Comparison of ENCODE assay signal across 1 cellular context in genomic region chr7:137086896-137087295, GRCh38.
TF ChIP-seq lines count a peak whose summit lies in the region.

No MANE protein-coding gene starts in this region.

TF ChIP-seq in IMR-90, 13 proteins besides CTCF, POLR2A, EP300 and RAD21:
- no peak for TF ChIP-seq MAZ (IDR thresholded peaks at IDR 0.05; ENCODE audit: borderline replicate concordance, low read depth, low read length)
- no peak for TF ChIP-seq BHLHE40 (IDR thresholded peaks at IDR 0.05; ENCODE audit: low read depth, low read length)
- no peak for TF ChIP-seq MAFK (IDR thresholded peaks at IDR 0.05; ENCODE audit: low read depth, low read length)
- no peak for TF ChIP-seq CEBPB (IDR thresholded peaks at IDR 0.05; ENCODE audit: low read depth, low read length)
- TF ChIP-seq FOS (IDR thresholded peaks at IDR 0.05; ENCODE audit: low read depth, low read length) = no peak
- TF ChIP-seq USF2 (IDR thresholded peaks at IDR 0.05; ENCODE audit: low read depth, low read length) = no peak
- TF ChIP-seq RFX5 (IDR thresholded peaks at IDR 0.05; ENCODE audit: low read depth, low read length) = no peak
- no peak for TF ChIP-seq ELK1 (IDR thresholded peaks at IDR 0.05; ENCODE audit: borderline replicate concordance, low read depth, low read length)
- TF ChIP-seq SMC3 (IDR thresholded peaks at IDR 0.05; ENCODE audit: low read depth, low read length) = no peak
- TF ChIP-seq NFE2L2 (IDR thresholded peaks at IDR 0.05; ENCODE audit: low read depth, low read length) = no peak
- TF ChIP-seq RCOR1 (IDR thresholded peaks at IDR 0.05; ENCODE audit: insufficient replicate concordance, low read length) = no peak
- TF ChIP-seq CHD1 (IDR thresholded peaks at IDR 0.05; ENCODE audit: low read depth, low read length) = no peak
